Comparison of ENCODE assay signal across 1 cellular context in the genomic region with DNA sequence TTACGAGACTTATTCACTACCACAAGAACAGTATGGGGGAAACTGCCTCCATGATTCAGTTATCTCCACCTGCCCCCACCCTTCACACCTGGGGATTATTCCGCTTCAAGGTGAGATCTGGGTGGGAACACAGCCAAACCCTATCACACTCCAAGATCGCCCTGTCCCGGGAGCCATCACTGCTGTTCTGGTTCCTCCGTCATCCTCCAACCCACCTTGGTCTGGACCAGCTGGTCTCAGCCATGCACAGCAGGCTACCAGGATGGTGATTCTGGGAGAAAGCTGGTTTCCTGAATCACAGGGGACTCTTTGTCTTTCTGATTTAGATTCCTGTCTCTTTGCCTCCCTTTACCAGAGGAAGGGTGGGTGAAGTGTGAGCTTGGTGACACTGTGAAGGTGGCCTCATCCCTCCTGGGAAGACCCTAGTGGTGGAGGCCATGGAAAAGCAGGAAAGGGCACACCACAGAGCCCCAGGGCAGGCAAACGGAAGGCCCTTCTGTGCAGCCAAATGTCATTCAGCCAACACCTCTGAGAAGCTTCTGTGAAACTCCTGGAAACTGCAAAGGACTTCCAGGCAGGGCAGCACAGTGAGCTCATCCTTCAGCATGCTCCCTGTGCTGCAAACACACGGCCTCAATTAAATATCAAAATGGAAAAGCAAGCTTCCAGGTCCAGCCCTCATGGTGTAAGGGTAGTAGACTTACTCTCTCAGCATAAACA.
TF ChIP-seq lines count a peak whose summit lies in the region.

No MANE protein-coding gene starts in this region.

TF ChIP-seq in H1, 55 proteins besides CTCF, POLR2A, EP300 and RAD21:
- TF ChIP-seq ASH2L (IDR thresholded peaks at IDR 0.05; ENCODE audit: low read length) (no peak), BCL11A (IDR thresholded peaks at IDR 0.05; ENCODE audit: low read depth in 2 of 2, low read length in 2 of 2) (no peak), NRF1 (IDR thresholded peaks at IDR 0.05; ENCODE audit: low read depth, low read length) (no peak), EZH2 (IDR thresholded peaks at IDR 0.05; ENCODE audit: low read depth, low read length, severe bottlenecking) (no peak), CBX8 (IDR thresholded peaks at IDR 0.05; ENCODE audit: borderline replicate concordance, low read depth, low read length) (no peak)
